ENCODE assay signal across 19 cellular contexts in genomic region chr12:27274706-27275105, GRCh38. TPM values are rescaled to one million over a fixed set of nuclear protein-coding genes. Genes with fewer than 3 reads are reported as not detected.
"Had no signal": no experiment of that assay in that cellular context is flagged by ENCODE, and none has a peak within 500 bp of the region (broad histone marks: within the 10 kb centered on the region; RNA-seq: fewer than 3 reads in every experiment).

No MANE protein-coding gene starts in this region.

- H3K9me3 ChIP-seq: psoas muscle, sigmoid colon, testis, vagina had no signal

- H3K27ac ChIP-seq: psoas muscle, vagina had no signal

- H3K4me3 ChIP-seq: lung, psoas muscle, sigmoid colon, testis, vagina had no signal

- H3K27ac Mint-ChIP-seq: activated CD8-positive, alpha-beta T cell treated with anti-CD3 and anti-CD28 coated beads for 36 hours; activated naive CD8-positive, alpha-beta T cell treated with anti-CD3 and anti-CD28 coated beads, Interleukin-2, amount 50 U/mL, for 24 hours; immature natural killer cell; naive thymus-derived CD4-positive, alpha-beta T cell had no signal

- H3K27me3 ChIP-seq: sigmoid colon, testis, vagina had no signal

- ATAC-seq: activated CD8-positive, alpha-beta T cell treated with anti-CD3 and anti-CD28 coated beads for 36 hours; activated naive CD8-positive, alpha-beta T cell treated with anti-CD3 and anti-CD28 coated beads, Interleukin-2, amount 50 U/mL, for 24 hours; left cardiac atrium; naive thymus-derived CD4-positive, alpha-beta T cell; psoas muscle; stimulated activated naive CD8-positive, alpha-beta T cell treated with anti-CD3 and anti-CD28 coated beads, Interleukin-15, Interleukin-2, amounts not matched to agents 100 U/mL and 50 U/mL, for 24 hours had no signal

- H3K4me3 Mint-ChIP-seq: activated CD8-positive, alpha-beta T cell treated with anti-CD3 and anti-CD28 coated beads for 36 hours; activated naive CD8-positive, alpha-beta T cell treated with anti-CD3 and anti-CD28 coated beads, Interleukin-2, amount 50 U/mL, for 24 hours; immature natural killer cell; naive thymus-derived CD4-positive, alpha-beta T cell had no signal

- H3K27me3 Mint-ChIP-seq: activated CD8-positive, alpha-beta T cell treated with anti-CD3 and anti-CD28 coated beads for 36 hours; activated naive CD8-positive, alpha-beta T cell treated with anti-CD3 and anti-CD28 coated beads, Interleukin-2, amount 50 U/mL, for 24 hours; naive thymus-derived CD4-positive, alpha-beta T cell had no signal

- H3K36me3 ChIP-seq: sigmoid colon, vagina had no signal

- H3K9me3 Mint-ChIP-seq: activated CD8-positive, alpha-beta T cell treated with anti-CD3 and anti-CD28 coated beads for 36 hours; activated naive CD8-positive, alpha-beta T cell treated with anti-CD3 and anti-CD28 coated beads, Interleukin-2, amount 50 U/mL, for 24 hours; immature natural killer cell; naive thymus-derived CD4-positive, alpha-beta T cell had no signal

- DNase-seq: activated CD8-positive, alpha-beta memory T cell treated with anti-CD3 and anti-CD28 coated beads, Interleukin-2, amount 50 U/mL, for 48 hours; activated CD8-positive, alpha-beta T cell treated with anti-CD3 and anti-CD28 coated beads for 36 hours; activated naive CD4-positive, alpha-beta T cell treated with Interleukin-2 at 50 U/mL for 16 hours; activated naive CD8-positive, alpha-beta T cell treated with anti-CD3 and anti-CD28 coated beads, Interleukin-2, amount 50 U/mL, for 24 hours; caudate nucleus; glutamatergic neuron; immature natural killer cell; left cardiac atrium; midbrain; naive thymus-derived CD4-positive, alpha-beta T cell; nucleus accumbens; psoas muscle; sigmoid colon; stimulated activated CD4-positive, alpha-beta T cell treated with anti-CD3 and anti-CD28 coated beads, Interleukin-12 subunit alpha, Interleukin-12 subunit beta, amount 100 ng/mL, for 4 hours; stimulated activated naive CD8-positive, alpha-beta T cell treated with anti-CD3 and anti-CD28 coated beads, Interleukin-15, Interleukin-2, amounts not matched to agents 100 U/mL and 50 U/mL, for 24 hours; T-helper 9 cell; testis had no signal

RNA-seq across cellular contexts. Expression of gene BMAL2, which starts 57.9 kb away (rescaled TPM):
- polyA plus RNA-seq: immature natural killer cell; naive thymus-derived CD4-positive, alpha-beta T cell had no signal
